In the genomic region with DNA sequence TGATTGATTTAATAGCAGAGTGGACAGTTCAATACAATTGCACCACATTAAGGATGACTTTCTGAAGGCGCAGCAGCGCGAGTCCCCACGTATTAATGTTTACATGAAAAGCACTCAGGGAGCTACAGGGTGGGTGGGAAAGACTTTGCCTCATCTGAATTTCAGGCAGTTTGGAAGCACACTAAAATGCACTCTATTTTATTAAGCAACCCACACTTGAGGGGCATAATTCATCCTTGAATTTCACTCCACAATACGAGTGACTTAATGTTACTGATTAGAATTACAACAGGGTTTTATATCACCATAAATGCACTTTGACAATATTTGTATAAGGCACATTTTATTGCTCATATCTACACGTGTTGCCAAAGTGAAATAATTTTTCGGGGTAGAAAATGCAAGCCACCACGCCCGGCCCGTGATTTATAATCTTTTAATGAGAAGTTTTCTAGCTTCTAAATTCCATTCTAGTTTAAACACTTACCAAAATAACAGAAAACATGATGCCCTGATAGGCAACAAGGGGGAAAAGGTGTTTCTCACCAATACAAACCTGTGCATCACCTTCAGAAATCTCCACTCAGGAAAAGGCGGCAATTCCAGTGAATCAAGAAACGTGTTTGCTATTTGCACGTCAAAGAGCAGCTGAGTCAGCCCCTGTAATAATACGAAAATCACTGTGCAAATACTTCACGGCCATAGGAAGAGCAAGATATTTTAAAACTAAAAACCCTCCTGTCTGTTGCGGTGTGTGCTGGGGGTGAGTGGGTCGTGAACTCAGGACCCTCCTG, we compare ENCODE assay signal across 25 cellular contexts. TPM values are rescaled to one million over a fixed set of nuclear protein-coding genes. Genes with fewer than 3 reads are reported as not detected.
"Had no signal": no experiment of that assay in that cellular context is flagged by ENCODE, and none has a peak within 500 bp of the region (broad histone marks: within the 10 kb centered on the region; RNA-seq: fewer than 3 reads in every experiment).

No MANE protein-coding gene starts in this region.

- H3K27ac ChIP-seq: left lung, prostate gland, spleen, thoracic aorta, vagina had no signal

- ATAC-seq: activated CD4-positive, CD25-positive, alpha-beta regulatory T cell treated with anti-CD3 and anti-CD28 coated beads, Interleukin-2, amount 50 U/mL, for 24 hours; activated T-cell treated with anti-CD3 and anti-CD28 coated beads, Interleukin-2, amount 50 U/mL, for 72 hours; left lung; naive thymus-derived CD4-positive, alpha-beta T cell had no signal

- H3K4me1 ChIP-seq: left lung, prostate gland, spleen, vagina had no signal

- H3K36me3 ChIP-seq: heart right ventricle, left lung, prostate gland, spleen, thoracic aorta, vagina had no signal

- H3K27me3 ChIP-seq: vagina had no signal

- H3K27ac Mint-ChIP-seq: activated CD4-positive, alpha-beta memory T cell treated with anti-CD3 and anti-CD28 coated beads, Interleukin-2, amount 10 ng/mL, durations not matched to agents 7 days and 5 days; activated CD4-positive, alpha-beta T cell treated with anti-CD3 and anti-CD28 coated beads, Interleukin-2, amount 10 ng/mL, durations not matched to agents 24 days and 14 days; activated naive CD4-positive, alpha-beta T cell treated with anti-CD3 and anti-CD28 coated beads, Interleukin-2, amount 10 ng/mL, durations not matched to agents 7 days and 5 days; activated T-cell treated with anti-CD3 and anti-CD28 coated beads, Interleukin-2, amount 50 U/mL, for 72 hours; dendritic cell treated with granulocyte-macrophage colony-stimulating factor and Interleukin-4, amounts not matched to agents 40 ng/mL and 50 ng/mL, for 4 days; naive thymus-derived CD4-positive, alpha-beta T cell; type B pancreatic cell had no signal

- H3K36me3 Mint-ChIP-seq: activated naive CD4-positive, alpha-beta T cell treated with anti-CD3 and anti-CD28 coated beads, Interleukin-2, amount 10 ng/mL, durations not matched to agents 7 days and 5 days; naive thymus-derived CD4-positive, alpha-beta T cell; type B pancreatic cell had no signal

- H3K9me3 ChIP-seq: heart right ventricle, left lung, prostate gland, thoracic aorta, vagina had no signal

- H3K4me3 ChIP-seq: heart right ventricle, left lung, lung, prostate gland, spleen, thoracic aorta, vagina had no signal

- H3K4me1 Mint-ChIP-seq: activated CD4-positive, alpha-beta memory T cell treated with anti-CD3 and anti-CD28 coated beads, Interleukin-2, amount 10 ng/mL, durations not matched to agents 7 days and 5 days; activated CD4-positive, alpha-beta T cell treated with anti-CD3 and anti-CD28 coated beads, Interleukin-2, amount 10 ng/mL, durations not matched to agents 24 days and 14 days; activated naive CD4-positive, alpha-beta T cell treated with anti-CD3 and anti-CD28 coated beads, Interleukin-2, amount 10 ng/mL, durations not matched to agents 7 days and 5 days; naive thymus-derived CD4-positive, alpha-beta T cell had no signal

- DNase-seq: activated CD4-positive, alpha-beta memory T cell treated with anti-CD3 and anti-CD28 coated beads, Interleukin-2, amount 10 ng/mL, durations not matched to agents 7 days and 5 days; activated CD4-positive, alpha-beta T cell treated with anti-CD3 and anti-CD28 coated beads, Interleukin-2, amount 10 ng/mL, durations not matched to agents 24 days and 14 days; activated effector memory CD4-positive, alpha-beta T cell treated with Interleukin-2 at 50 U/mL for 16 hours; activated naive CD4-positive, alpha-beta T cell treated with anti-CD3 and anti-CD28 coated beads, Interleukin-2, amount 10 ng/mL, durations not matched to agents 7 days and 5 days; activated T-cell treated with anti-CD3 and anti-CD28 coated beads, Interleukin-2, amount 50 U/mL, for 72 hours; effector CD4-positive, alpha-beta T cell; naive thymus-derived CD4-positive, alpha-beta T cell; stimulated activated CD4-positive, alpha-beta T cell treated with anti-CD3 and anti-CD28 coated beads, Interleukin-4, amount 100 ng/mL, for 1 hour; stimulated activated naive CD4-positive, alpha-beta T cell treated with Interleukin-2 at 50 U/mL for 16 hours had no signal

- H3K9me3 Mint-ChIP-seq: activated CD4-positive, alpha-beta memory T cell treated with anti-CD3 and anti-CD28 coated beads, Interleukin-2, amount 10 ng/mL, durations not matched to agents 7 days and 5 days; activated CD4-positive, alpha-beta T cell treated with anti-CD3 and anti-CD28 coated beads, Interleukin-2, amount 10 ng/mL, durations not matched to agents 24 days and 14 days; activated naive CD4-positive, alpha-beta T cell treated with anti-CD3 and anti-CD28 coated beads, Interleukin-2, amount 10 ng/mL, durations not matched to agents 7 days and 5 days; activated T-cell treated with anti-CD3 and anti-CD28 coated beads, Interleukin-2, amount 50 U/mL, for 72 hours; dendritic cell treated with granulocyte-macrophage colony-stimulating factor and Interleukin-4, amounts not matched to agents 40 ng/mL and 50 ng/mL, for 4 days; naive thymus-derived CD4-positive, alpha-beta T cell; neural crest cell; type B pancreatic cell had no signal

- H3K4me3 Mint-ChIP-seq: activated CD4-positive, alpha-beta memory T cell treated with anti-CD3 and anti-CD28 coated beads, Interleukin-2, amount 10 ng/mL, durations not matched to agents 7 days and 5 days; activated CD4-positive, alpha-beta T cell treated with anti-CD3 and anti-CD28 coated beads, Interleukin-2, amount 10 ng/mL, durations not matched to agents 24 days and 14 days; activated naive CD4-positive, alpha-beta T cell treated with anti-CD3 and anti-CD28 coated beads, Interleukin-2, amount 10 ng/mL, durations not matched to agents 7 days and 5 days; activated T-cell treated with anti-CD3 and anti-CD28 coated beads, Interleukin-2, amount 50 U/mL, for 72 hours; dendritic cell treated with granulocyte-macrophage colony-stimulating factor and Interleukin-4, amounts not matched to agents 40 ng/mL and 50 ng/mL, for 4 days; naive thymus-derived CD4-positive, alpha-beta T cell; neural crest cell; type B pancreatic cell had no signal

RNA-seq across cellular contexts. Expression of a gene that starts 40.5 kb away (rescaled TPM):
- total RNA-seq: activated CD4-positive, alpha-beta memory T cell treated with anti-CD3 and anti-CD28 coated beads, Interleukin-2, amount 10 ng/mL, durations not matched to agents 7 days and 5 days; activated CD4-positive, alpha-beta T cell treated with anti-CD3 and anti-CD28 coated beads, Interleukin-2, amount 10 ng/mL, durations not matched to agents 24 days and 14 days; activated T-cell treated with anti-CD3 and anti-CD28 coated beads, Interleukin-2, amount 50 U/mL, for 72 hours; epithelial cell of proximal tubule; fibroblast of villous mesenchyme; kidney; left lung; lung; mesenteric fat pad; naive thymus-derived CD4-positive, alpha-beta T cell; osteocyte; spleen; thoracic aorta had no signal
- polyA plus RNA-seq: naive thymus-derived CD4-positive, alpha-beta T cell had no signal
